In the genomic region with DNA sequence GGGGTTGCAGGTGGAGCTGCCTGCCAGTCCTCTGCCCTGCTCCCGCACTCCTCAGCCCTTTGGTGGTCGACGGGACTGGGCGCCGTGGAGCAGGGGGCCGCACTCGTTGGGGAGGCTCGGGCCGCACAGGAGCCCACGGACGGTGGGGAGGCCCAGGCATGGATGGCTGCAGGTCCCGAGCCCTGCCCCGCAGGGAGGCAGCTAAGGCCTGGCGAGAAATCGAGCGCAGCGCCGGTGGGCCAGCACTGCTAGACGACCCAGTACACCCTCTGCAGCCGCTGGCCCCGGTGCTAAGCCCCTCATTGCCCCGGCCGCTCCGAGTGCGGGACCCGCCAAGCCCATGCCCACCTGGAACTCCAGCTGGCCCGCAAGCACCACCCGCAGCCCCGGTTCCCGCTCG, we compare ENCODE assay signal across 17 cellular contexts.
DNase-seq lines count a peak whose midpoint lies in the region; ATAC-seq and TF ChIP-seq lines count a peak whose summit lies in the region.
"Had no signal": no experiment of that assay in that cellular context is flagged by ENCODE, and none has a peak within 500 bp of the region (broad histone marks: within the 10 kb centered on the region; RNA-seq: fewer than 3 reads in every experiment).

No MANE protein-coding gene starts in this region.

- H3K4me1 ChIP-seq in heart right ventricle (peaks cover 0 to 3% (median 0%) of the 10 kb centered on the region in 9 donors), lower lobe of right lung (peaks cover 7% of the 10 kb centered on the region), aorta (ENCODE audit: control insufficient read depth in 1 of 2, insufficient read depth in 2 of 2, low read length in 2 of 2) (no peaks in the 10 kb centered on the region), hepatocyte (ENCODE audit: insufficient read depth) (no peaks in the 10 kb centered on the region)

- 96 to 98% methylated on average over 31 of the region's 31 CpGs for WGBS in heart right ventricle, 2 donors
- 98% methylated on average over 31 of the region's 31 CpGs for WGBS in aorta, 2 donors
- WGBS in hepatocyte (ENCODE audit: low lambda C conversion rate, missing lambda C conversion rate): 95% methylated on average over 17 of the region's 31 CpGs

- ATAC-seq in heart right ventricle (no peak), left cardiac atrium (no peak), lower lobe of right lung (no peak), aorta (ENCODE audit: low FRiP score) (no peak)
- ATAC-seq: HCT116 had no signal

- H4K20me1 ChIP-seq in hepatocyte (ENCODE audit: insufficient read depth, poor library complexity, severe bottlenecking): no peaks in the 10 kb centered on the region

- H3K4me3 ChIP-seq in heart right ventricle (no peak overlapping the region), lower lobe of right lung (no peak overlapping the region), aorta (ENCODE audit: low read length in 2 of 2) (no peak overlapping the region), hepatocyte (no peak overlapping the region)
- H3K4me3 ChIP-seq: GM23248 had no signal

- intact Hi-C loops in cardiac septum (cut with DNase I): no loop called here
- intact Hi-C loops in heart right ventricle (cut with DNase I): no loop called here
- intact Hi-C loops in left cardiac atrium (cut with DNase I): no loop called here
- intact Hi-C loops in lower lobe of right lung (cut with DNase I): no loop called here
- intact Hi-C loops in aorta (cut with DNase I): no loop called here

- no peak overlapping the region for H3K27ac ChIP-seq in heart right ventricle
- no peak overlapping the region for H3K27ac ChIP-seq in lower lobe of right lung
- H3K27ac ChIP-seq in aorta (ENCODE audit: low read depth in 1 of 2, low read length in 2 of 2): no peak overlapping the region
- H3K27ac ChIP-seq in hepatocyte: no peak overlapping the region
- H3K27ac ChIP-seq: GM23248 had no signal

- H3K36me3 ChIP-seq in heart right ventricle (no peaks in the 10 kb centered on the region), lower lobe of right lung (no peaks in the 10 kb centered on the region), aorta (ENCODE audit: control insufficient read depth in 1 of 2, insufficient read depth in 2 of 2, low read length in 1 of 2) (no peaks in the 10 kb centered on the region), hepatocyte (replicated peaks; ENCODE audit: insufficient read depth, low read depth) (no peaks in the 10 kb centered on the region)

- DNase-seq in cardiac septum (ENCODE audit: low spot score): peak; percentile 74
- DNase-seq in heart right ventricle: no peak
- peak; percentile 21 for DNase-seq in left cardiac atrium
- peak; percentile 35 for DNase-seq in lower lobe of right lung
- peak; percentile 38 to 72 for DNase-seq in aorta
- no peak for DNase-seq in DMS 273 treated with DMSO at 0.1 percent for 48 hours (lab: John Stamatoyannopoulos, UW)
- DNase-seq in NCI-H510A treated with DMSO at 0.1 percent for 48 hours (lab: John Stamatoyannopoulos, UW): no peak
- DNase-seq in hepatocyte (ENCODE audit: low spot score): no peak
- DNase-seq: ACHN; C1 segment of cervical spinal cord; CD4-positive, alpha-beta memory T cell; DMS153; DMS79 treated with DMSO at 0.1 percent for 48 hours; EL; GM23248; IMR-90 had no signal

- H3K9me3 ChIP-seq in heart right ventricle: no peaks in the 10 kb centered on the region
- no peaks in the 10 kb centered on the region for H3K9me3 ChIP-seq in lower lobe of right lung
- no peaks in the 10 kb centered on the region for H3K9me3 ChIP-seq in aorta (ENCODE audit: control insufficient read depth, low read length)
- H3K9me3 ChIP-seq in hepatocyte (ENCODE audit: low read depth): no peaks in the 10 kb centered on the region

- H3K27me3 ChIP-seq in heart right ventricle (no peaks in the 10 kb centered on the region), lower lobe of right lung (ENCODE audit: low read depth) (no peaks in the 10 kb centered on the region), aorta (ENCODE audit: control insufficient read depth in 1 of 2, insufficient read depth in 2 of 2, low read length in 1 of 2) (no peaks in the 10 kb centered on the region), hepatocyte (no peaks in the 10 kb centered on the region)

- H2AFZ ChIP-seq in hepatocyte: no peak overlapping the region
- H2AFZ ChIP-seq: GM23248 had no signal

- no peak overlapping the region for H3K4me2 ChIP-seq in hepatocyte

- TF ChIP-seq CTCF in heart right ventricle (IDR thresholded peaks at IDR 0.05): no peak
- TF ChIP-seq CTCF in lower lobe of right lung (IDR thresholded peaks at IDR 0.05): no peak
- no peak for TF ChIP-seq CTCF in hepatocyte (IDR thresholded peaks at IDR 0.05; ENCODE audit: poor library complexity)

- H3K79me2 ChIP-seq in hepatocyte: no peaks in the 10 kb centered on the region

- no peaks in the 10 kb centered on the region for H3K9me2 ChIP-seq in hepatocyte (replicated peaks; ENCODE audit: insufficient read depth)

Comparison
In these comparisons a context has a peak if more than half of its experiments do, and no peak if none do; other contexts are left out.
1. DNase-seq: peak in cardiac septum (single experiment), left cardiac atrium (single experiment), lower lobe of right lung (single experiment) and aorta (2 of 2); none in heart right ventricle (0 of 2), DMS 273 treated with DMSO at 0.1 percent for 48 hours (single experiment), NCI-H510A treated with DMSO at 0.1 percent for 48 hours (single experiment) and hepatocyte (single experiment).